ENCODE assay signal across 1 cellular context in the genomic region with DNA sequence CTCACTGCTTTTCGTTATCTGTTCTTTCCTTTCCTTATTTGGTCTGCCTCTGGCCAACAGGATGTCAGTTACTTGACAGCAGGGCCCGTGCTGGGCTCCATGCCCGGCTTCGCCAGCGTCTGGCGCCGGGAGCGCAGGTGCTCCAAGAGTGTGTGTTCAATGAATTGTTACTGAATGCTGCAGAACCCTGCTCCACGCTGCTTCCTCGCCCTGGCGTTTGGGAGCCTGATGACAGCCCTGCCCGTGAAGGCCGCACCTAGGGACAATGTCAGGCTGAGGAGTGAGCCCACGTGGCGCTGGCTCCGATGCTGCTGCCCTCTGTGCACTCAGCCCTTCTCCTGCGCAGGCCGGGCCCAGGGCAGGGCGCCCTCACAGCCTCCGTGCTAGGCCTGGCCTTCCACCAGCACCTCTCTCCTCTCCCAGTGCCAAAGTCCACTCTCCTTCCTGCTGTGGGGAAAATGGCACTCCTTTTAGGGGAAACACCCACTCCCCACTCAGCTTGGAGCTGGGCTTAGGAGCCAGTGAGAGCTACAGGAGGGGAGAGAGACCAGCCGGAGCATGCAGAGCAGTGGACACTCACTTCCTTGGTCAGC.
TF ChIP-seq lines count a peak whose summit lies in the region.

No MANE protein-coding gene starts in this region.

TF ChIP-seq in HepG2, 621 proteins besides CTCF, POLR2A, EP300 and RAD21 (continued from another document and continues in another):
- TF ChIP-seq, protein P1, sequence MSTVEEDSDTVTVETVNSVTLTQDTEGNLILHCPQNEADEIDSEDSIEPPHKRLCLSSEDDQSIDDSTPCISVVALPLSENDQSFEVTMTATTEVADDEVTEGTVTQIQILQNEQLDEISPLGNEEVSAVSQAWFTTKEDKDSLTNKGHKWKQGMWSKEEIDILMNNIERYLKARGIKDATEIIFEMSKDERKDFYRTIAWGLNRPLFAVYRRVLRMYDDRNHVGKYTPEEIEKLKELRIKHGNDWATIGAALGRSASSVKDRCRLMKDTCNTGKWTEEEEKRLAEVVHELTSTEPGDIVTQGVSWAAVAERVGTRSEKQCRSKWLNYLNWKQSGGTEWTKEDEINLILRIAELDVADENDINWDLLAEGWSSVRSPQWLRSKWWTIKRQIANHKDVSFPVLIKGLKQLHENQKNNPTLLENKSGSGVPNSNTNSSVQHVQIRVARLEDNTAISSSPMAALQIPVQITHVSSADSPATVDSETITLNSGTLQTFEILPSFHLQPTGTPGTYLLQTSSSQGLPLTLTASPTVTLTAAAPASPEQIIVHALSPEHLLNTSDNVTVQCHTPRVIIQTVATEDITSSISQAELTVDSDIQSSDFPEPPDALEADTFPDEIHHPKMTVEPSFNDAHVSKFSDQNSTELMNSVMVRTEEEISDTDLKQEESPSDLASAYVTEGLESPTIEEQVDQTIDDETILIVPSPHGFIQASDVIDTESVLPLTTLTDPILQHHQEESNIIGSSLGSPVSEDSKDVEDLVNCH (CRISPR knock-in tag; IDR thresholded peaks at IDR 0.05), result no peak
- TF ChIP-seq ZBTB20 (CRISPR knock-in tag; IDR thresholded peaks at IDR 0.05; ENCODE audit: borderline replicate concordance, low read depth) (no peak), GLI4 (CRISPR knock-in tag; IDR thresholded peaks at IDR 0.05; ENCODE audit: borderline replicate concordance) (no peak), ZNF414 (CRISPR knock-in tag; IDR thresholded peaks at IDR 0.05) (no peak), SMYD3 (CRISPR knock-in tag; IDR thresholded peaks at IDR 0.05) (no peak), AHDC1 (CRISPR knock-in tag; IDR thresholded peaks at IDR 0.05; ENCODE audit: borderline replicate concordance) (no peak), PAWR (CRISPR knock-in tag; IDR thresholded peaks at IDR 0.05; ENCODE audit: borderline replicate concordance) (no peak), FIP1L1 (IDR thresholded peaks at IDR 0.05; ENCODE audit: borderline replicate concordance, insufficient read depth, low read depth, low read length) (no peak), ZNF724P (CRISPR knock-in tag; IDR thresholded peaks at IDR 0.05; ENCODE audit: borderline replicate concordance) (no peak), KDM2A (CRISPR knock-in tag; IDR thresholded peaks at IDR 0.05; ENCODE audit: borderline replicate concordance, low read depth) (peak; percentile 53; the same call in 1 of the 2 replicates), ZNF569 (CRISPR knock-in tag; IDR thresholded peaks at IDR 0.05; ENCODE audit: borderline replicate concordance) (no peak), SIN3B (IDR thresholded peaks at IDR 0.05; ENCODE audit: low read length) (no peak), NR2F6 (IDR thresholded peaks at IDR 0.05) (no peak), NR2F6 (CRISPR knock-in tag; IDR thresholded peaks at IDR 0.05) (no peak), KLF9 (CRISPR knock-in tag; IDR thresholded peaks at IDR 0.05; ENCODE audit: low read depth) (no peak), E2F5 (CRISPR knock-in tag; conservative IDR thresholded peaks at IDR 0.05) (no peak), SAFB2 (CRISPR knock-in tag; IDR thresholded peaks at IDR 0.05; ENCODE audit: borderline replicate concordance, low read depth) (no peak), RBM39 (IDR thresholded peaks at IDR 0.05; ENCODE audit: low read depth, low read length, poor library complexity, severe bottlenecking) (no peak), ZNF143 (CRISPR knock-in tag; IDR thresholded peaks at IDR 0.05) (no peak), ZNF670 (CRISPR knock-in tag; IDR thresholded peaks at IDR 0.05; ENCODE audit: borderline replicate concordance) (no peak), ZNF354B (CRISPR knock-in tag; IDR thresholded peaks at IDR 0.05) (no peak), HNRNPH1 (optimal IDR thresholded peaks at IDR 0.05; ENCODE audit: low read depth, low read length) (no peak), ASH2L (IDR thresholded peaks at IDR 0.05; ENCODE audit: insufficient read length, low read depth, low read length) (no peak), ZNF329 (CRISPR knock-in tag; IDR thresholded peaks at IDR 0.05; ENCODE audit: low read depth) (no peak), ZNF263 (CRISPR knock-in tag; IDR thresholded peaks at IDR 0.05) (no peak), ZNF24 (IDR thresholded peaks at IDR 0.05) (no peak), ZC3H4 (CRISPR knock-in tag; IDR thresholded peaks at IDR 0.05; ENCODE audit: borderline replicate concordance) (no peak), NBN (conservative IDR thresholded peaks at IDR 0.05) (no peak), FOXK1 (CRISPR knock-in tag; IDR thresholded peaks at IDR 0.05; ENCODE audit: borderline replicate concordance, low read depth) (no peak), PRPF4 (IDR thresholded peaks at IDR 0.05; ENCODE audit: low read depth, low read length, poor library complexity, severe bottlenecking) (no peak), RXRB (CRISPR knock-in tag; IDR thresholded peaks at IDR 0.05; ENCODE audit: borderline replicate concordance) (peak; percentile 15; the same call in 1 of the 2 replicates)
- TF ChIP-seq, protein P2, sequence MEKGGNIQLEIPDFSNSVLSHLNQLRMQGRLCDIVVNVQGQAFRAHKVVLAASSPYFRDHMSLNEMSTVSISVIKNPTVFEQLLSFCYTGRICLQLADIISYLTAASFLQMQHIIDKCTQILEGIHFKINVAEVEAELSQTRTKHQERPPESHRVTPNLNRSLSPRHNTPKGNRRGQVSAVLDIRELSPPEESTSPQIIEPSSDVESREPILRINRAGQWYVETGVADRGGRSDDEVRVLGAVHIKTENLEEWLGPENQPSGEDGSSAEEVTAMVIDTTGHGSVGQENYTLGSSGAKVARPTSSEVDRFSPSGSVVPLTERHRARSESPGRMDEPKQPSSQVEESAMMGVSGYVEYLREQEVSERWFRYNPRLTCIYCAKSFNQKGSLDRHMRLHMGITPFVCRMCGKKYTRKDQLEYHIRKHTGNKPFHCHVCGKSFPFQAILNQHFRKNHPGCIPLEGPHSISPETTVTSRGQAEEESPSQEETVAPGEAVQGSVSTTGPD (CRISPR knock-in tag; IDR thresholded peaks at IDR 0.05), result no peak
- TF ChIP-seq, protein P3, sequence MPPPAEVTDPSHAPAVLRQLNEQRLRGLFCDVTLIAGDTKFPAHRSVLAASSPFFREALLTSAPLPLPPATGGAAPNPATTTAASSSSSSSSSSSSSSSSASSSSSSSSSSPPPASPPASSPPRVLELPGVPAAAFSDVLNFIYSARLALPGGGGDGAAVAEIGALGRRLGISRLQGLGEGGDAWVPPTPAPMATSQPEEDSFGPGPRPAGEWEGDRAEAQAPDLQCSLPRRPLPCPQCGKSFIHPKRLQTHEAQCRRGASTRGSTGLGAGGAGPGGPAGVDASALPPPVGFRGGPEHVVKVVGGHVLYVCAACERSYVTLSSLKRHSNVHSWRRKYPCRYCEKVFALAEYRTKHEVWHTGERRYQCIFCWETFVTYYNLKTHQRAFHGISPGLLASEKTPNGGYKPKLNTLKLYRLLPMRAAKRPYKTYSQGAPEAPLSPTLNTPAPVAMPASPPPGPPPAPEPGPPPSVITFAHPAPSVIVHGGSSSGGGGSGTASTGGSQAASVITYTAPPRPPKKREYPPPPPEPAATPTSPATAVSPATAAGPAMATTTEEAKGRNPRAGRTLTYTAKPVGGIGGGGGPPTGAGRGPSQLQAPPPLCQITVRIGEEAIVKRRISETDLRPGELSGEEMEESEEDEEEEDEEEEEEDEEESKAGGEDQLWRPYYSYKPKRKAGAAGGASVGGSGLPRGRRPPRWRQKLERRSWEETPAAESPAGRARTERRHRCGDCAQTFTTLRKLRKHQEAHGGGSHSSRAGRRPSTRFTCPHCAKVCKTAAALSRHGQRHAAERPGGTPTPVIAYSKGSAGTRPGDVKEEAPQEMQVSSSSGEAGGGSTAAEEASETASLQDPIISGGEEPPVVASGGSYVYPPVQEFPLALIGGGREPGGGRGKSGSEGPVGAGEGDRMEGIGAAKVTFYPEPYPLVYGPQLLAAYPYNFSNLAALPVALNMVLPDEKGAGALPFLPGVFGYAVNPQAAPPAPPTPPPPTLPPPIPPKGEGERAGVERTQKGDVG (CRISPR knock-in tag; IDR thresholded peaks at IDR 0.05; ENCODE audit: borderline replicate concordance), result peak; percentile 44; the same call in 1 of the 2 replicates
- TF ChIP-seq, protein P4, sequence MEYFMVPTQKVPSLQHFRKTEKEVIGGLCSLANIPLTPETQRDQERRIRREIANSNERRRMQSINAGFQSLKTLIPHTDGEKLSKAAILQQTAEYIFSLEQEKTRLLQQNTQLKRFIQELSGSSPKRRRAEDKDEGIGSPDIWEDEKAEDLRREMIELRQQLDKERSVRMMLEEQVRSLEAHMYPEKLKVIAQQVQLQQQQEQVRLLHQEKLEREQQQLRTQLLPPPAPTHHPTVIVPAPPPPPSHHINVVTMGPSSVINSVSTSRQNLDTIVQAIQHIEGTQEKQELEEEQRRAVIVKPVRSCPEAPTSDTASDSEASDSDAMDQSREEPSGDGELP (IDR thresholded peaks at IDR 0.05; ENCODE audit: borderline replicate concordance, low read depth), result no peak
- TF ChIP-seq, protein P5, sequence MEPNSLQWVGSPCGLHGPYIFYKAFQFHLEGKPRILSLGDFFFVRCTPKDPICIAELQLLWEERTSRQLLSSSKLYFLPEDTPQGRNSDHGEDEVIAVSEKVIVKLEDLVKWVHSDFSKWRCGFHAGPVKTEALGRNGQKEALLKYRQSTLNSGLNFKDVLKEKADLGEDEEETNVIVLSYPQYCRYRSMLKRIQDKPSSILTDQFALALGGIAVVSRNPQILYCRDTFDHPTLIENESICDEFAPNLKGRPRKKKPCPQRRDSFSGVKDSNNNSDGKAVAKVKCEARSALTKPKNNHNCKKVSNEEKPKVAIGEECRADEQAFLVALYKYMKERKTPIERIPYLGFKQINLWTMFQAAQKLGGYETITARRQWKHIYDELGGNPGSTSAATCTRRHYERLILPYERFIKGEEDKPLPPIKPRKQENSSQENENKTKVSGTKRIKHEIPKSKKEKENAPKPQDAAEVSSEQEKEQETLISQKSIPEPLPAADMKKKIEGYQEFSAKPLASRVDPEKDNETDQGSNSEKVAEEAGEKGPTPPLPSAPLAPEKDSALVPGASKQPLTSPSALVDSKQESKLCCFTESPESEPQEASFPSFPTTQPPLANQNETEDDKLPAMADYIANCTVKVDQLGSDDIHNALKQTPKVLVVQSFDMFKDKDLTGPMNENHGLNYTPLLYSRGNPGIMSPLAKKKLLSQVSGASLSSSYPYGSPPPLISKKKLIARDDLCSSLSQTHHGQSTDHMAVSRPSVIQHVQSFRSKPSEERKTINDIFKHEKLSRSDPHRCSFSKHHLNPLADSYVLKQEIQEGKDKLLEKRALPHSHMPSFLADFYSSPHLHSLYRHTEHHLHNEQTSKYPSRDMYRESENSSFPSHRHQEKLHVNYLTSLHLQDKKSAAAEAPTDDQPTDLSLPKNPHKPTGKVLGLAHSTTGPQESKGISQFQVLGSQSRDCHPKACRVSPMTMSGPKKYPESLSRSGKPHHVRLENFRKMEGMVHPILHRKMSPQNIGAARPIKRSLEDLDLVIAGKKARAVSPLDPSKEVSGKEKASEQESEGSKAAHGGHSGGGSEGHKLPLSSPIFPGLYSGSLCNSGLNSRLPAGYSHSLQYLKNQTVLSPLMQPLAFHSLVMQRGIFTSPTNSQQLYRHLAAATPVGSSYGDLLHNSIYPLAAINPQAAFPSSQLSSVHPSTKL (CRISPR knock-in tag; IDR thresholded peaks at IDR 0.05), result no peak; the same call in 1 of the 2 replicates
- TF ChIP-seq, protein P6, sequence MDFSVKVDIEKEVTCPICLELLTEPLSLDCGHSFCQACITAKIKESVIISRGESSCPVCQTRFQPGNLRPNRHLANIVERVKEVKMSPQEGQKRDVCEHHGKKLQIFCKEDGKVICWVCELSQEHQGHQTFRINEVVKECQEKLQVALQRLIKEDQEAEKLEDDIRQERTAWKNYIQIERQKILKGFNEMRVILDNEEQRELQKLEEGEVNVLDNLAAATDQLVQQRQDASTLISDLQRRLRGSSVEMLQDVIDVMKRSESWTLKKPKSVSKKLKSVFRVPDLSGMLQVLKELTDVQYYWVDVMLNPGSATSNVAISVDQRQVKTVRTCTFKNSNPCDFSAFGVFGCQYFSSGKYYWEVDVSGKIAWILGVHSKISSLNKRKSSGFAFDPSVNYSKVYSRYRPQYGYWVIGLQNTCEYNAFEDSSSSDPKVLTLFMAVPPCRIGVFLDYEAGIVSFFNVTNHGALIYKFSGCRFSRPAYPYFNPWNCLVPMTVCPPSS (IDR thresholded peaks at IDR 0.05), result no peak
